8 cellular contexts compared by ENCODE assay signal in the genomic region with DNA sequence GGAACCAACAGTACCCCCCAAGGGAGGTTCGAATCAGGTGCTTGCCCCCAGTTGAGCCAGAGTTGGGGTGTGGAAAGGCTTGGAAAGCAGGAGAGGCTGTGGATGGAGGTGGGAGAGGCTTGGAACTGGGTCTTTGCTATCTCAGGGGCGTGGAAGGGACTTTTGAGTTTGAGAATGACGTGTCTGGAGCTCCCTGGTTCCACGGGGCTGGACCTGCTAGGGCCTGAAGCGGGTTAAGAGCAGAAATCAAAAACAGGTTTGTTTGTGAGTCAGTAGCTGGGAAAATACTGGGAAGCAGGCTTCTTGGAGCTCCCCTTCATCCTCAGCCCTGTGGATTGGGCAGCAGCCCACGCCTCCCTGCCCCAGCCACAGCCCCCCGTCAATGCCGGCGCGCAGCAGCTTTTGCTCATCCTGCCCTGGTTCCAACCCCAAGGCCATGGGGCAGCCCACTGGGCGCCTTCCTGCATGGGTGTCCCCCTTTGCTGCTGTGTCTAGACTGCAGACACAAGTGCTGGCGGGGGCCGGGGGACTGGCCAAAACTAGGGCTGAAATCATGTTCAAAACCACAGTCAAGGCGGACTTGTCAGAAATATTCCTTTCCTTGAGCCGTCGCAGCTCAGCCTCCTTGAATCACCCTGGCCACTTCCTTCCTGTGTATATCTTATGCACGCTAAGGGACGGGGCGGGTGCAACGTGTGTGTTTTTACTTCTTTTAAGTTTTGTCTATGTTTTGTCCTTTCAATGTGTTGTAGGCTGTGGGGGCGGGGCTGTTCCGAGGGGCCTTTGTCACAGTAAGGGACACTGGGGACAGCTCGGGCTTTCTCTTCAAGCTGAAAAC.
DNase-seq lines count a peak whose midpoint lies in the region; ATAC-seq and FAIRE-seq lines count a peak whose summit lies in the region.

No MANE protein-coding gene starts in this region.

- peak overlapping the region; percentile 93 for H3K27ac Mint-ChIP-seq in activated T-helper 1 cell treated with anti-CD3 and anti-CD28 coated beads, Interleukin-12 subunit alpha, Interleukin-12 subunit beta, Interleukin-2, Interleukin-4 antibody, amounts not matched to agents 30 ng/mL and 10 ng/mL and 1 ng/mL, durations not matched to agents 14 hours and 24 hours and 36 hours

- peaks cover 7% of the 10 kb centered on the region for H3K4me1 ChIP-seq in NT2/D1 (ENCODE audit: insufficient read depth, insufficient read length)

- H3K4me3 ChIP-seq in NT2/D1 (ENCODE audit: insufficient read length, low read depth) = no peak overlapping the region

- intact Hi-C loops in activated T-helper 1 cell treated with anti-CD3 and anti-CD28 coated beads, Interleukin-12 subunit alpha, Interleukin-12 subunit beta, Interleukin-2, Interleukin-4 antibody, amounts not matched to agents 30 ng/mL and 10 ng/mL and 1 ng/mL, durations not matched to agents 14 hours and 24 hours and 36 hours (cut with micrococcal nuclease) = loop anchor here (1.0 to 5.0 kb wide), 13 partner anchors 25 to 442 kb away; a partner anchor contains a TSS
- intact Hi-C loops in Right ventricle myocardium inferior (cut with DNase I) = loop anchor here (1.0 to 2.0 kb wide), 5 partner anchors 37 to 234 kb away; no protein-coding TSS in a partner anchor

- H3K9ac ChIP-seq in NT2/D1 (ENCODE audit: insufficient read length, low read depth) = peak overlapping the region; percentile 42

- no peaks in the 10 kb centered on the region for H3K9me3 ChIP-seq in NT2/D1 (ENCODE audit: insufficient read depth, low read length)

- H3K4me3 Mint-ChIP-seq in activated T-helper 1 cell treated with anti-CD3 and anti-CD28 coated beads, Interleukin-12 subunit alpha, Interleukin-12 subunit beta, Interleukin-2, Interleukin-4 antibody, amounts not matched to agents 30 ng/mL and 10 ng/mL and 1 ng/mL, durations not matched to agents 14 hours and 24 hours and 36 hours = peak overlapping the region; percentile 58

- DNase-seq in GM03348 (ENCODE audit: low spot score) = peak; percentile 82
- no peak for DNase-seq in NT2/D1 (ENCODE audit: low read depth, low spot score)
- DNase-seq in activated T-helper 1 cell treated with anti-CD3 and anti-CD28 coated beads, Interleukin-12 subunit alpha, Interleukin-12 subunit beta, Interleukin-2, Interleukin-4 antibody, amounts not matched to agents 30 ng/mL and 10 ng/mL and 1 ng/mL, durations not matched to agents 14 hours and 24 hours and 36 hours (ENCODE audit: low spot score) = peak; percentile 82
- DNase-seq in Right ventricle myocardium inferior (ENCODE audit: missing footprints) = peak; percentile 87
- peak; percentile 72 to 81 (median 75) for DNase-seq in stimulated activated CD4-positive, alpha-beta T cell treated with anti-CD3 and anti-CD28 coated beads, Interleukin-12 subunit alpha, Interleukin-12 subunit beta, amount 100 ng/mL, for 48 hours (ENCODE audit: low read depth in 2 of 3, low spot score in 1 of 3)
- DNase-seq in cerebellar nuclear complex (lab: John Stamatoyannopoulos, UW) = no peak
- DNase-seq in frontal cortex (ENCODE audit: low spot score in 2 of 2) = no peak

- H3K27me3 Mint-ChIP-seq in activated T-helper 1 cell treated with anti-CD3 and anti-CD28 coated beads, Interleukin-12 subunit alpha, Interleukin-12 subunit beta, Interleukin-2, Interleukin-4 antibody, amounts not matched to agents 30 ng/mL and 10 ng/mL and 1 ng/mL, durations not matched to agents 14 hours and 24 hours and 36 hours (ENCODE audit: insufficient read depth) = no peaks in the 10 kb centered on the region

- ATAC-seq in HG02588 (IDR thresholded peaks at IDR 0.05; ENCODE audit: unreplicated experiment) (peak; percentile 37), Right ventricle myocardium inferior (peak; percentile 26)

- no peaks in the 10 kb centered on the region for H3K27me3 ChIP-seq in NT2/D1 (ENCODE audit: insufficient read depth, insufficient read length)

- H3K4me1 Mint-ChIP-seq in activated T-helper 1 cell treated with anti-CD3 and anti-CD28 coated beads, Interleukin-12 subunit alpha, Interleukin-12 subunit beta, Interleukin-2, Interleukin-4 antibody, amounts not matched to agents 30 ng/mL and 10 ng/mL and 1 ng/mL, durations not matched to agents 14 hours and 24 hours and 36 hours (ENCODE audit: low read depth) = peaks cover 82% of the 10 kb centered on the region

- no peaks in the 10 kb centered on the region for H3K36me3 ChIP-seq in NT2/D1 (ENCODE audit: insufficient read depth, insufficient read length, low read length)

- no peaks in the 10 kb centered on the region for H3K9me3 Mint-ChIP-seq in activated T-helper 1 cell treated with anti-CD3 and anti-CD28 coated beads, Interleukin-12 subunit alpha, Interleukin-12 subunit beta, Interleukin-2, Interleukin-4 antibody, amounts not matched to agents 30 ng/mL and 10 ng/mL and 1 ng/mL, durations not matched to agents 14 hours and 24 hours and 36 hours

- H3K36me3 Mint-ChIP-seq in activated T-helper 1 cell treated with anti-CD3 and anti-CD28 coated beads, Interleukin-12 subunit alpha, Interleukin-12 subunit beta, Interleukin-2, Interleukin-4 antibody, amounts not matched to agents 30 ng/mL and 10 ng/mL and 1 ng/mL, durations not matched to agents 14 hours and 24 hours and 36 hours (ENCODE audit: low read depth) = no peaks in the 10 kb centered on the region

- FAIRE-seq in frontal cortex (lab: Jason Lieb, UNC) = no peak

Comparison
In these comparisons a context has a peak if more than half of its experiments do, and no peak if none do; other contexts are left out.
1. DNase-seq: peak in GM03348 (single experiment), activated T-helper 1 cell treated with anti-CD3 and anti-CD28 coated beads, Interleukin-12 subunit alpha, Interleukin-12 subunit beta, Interleukin-2, Interleukin-4 antibody, amounts not matched to agents 30 ng/mL and 10 ng/mL and 1 ng/mL, durations not matched to agents 14 hours and 24 hours and 36 hours (single experiment), Right ventricle myocardium inferior (single experiment) and stimulated activated CD4-positive, alpha-beta T cell treated with anti-CD3 and anti-CD28 coated beads, Interleukin-12 subunit alpha, Interleukin-12 subunit beta, amount 100 ng/mL, for 48 hours (3 of 3); none in NT2/D1 (single experiment), cerebellar nuclear complex (0 of 2) and frontal cortex (0 of 2).